Comparison of ENCODE assay signal across 9 cellular contexts in the genomic region with DNA sequence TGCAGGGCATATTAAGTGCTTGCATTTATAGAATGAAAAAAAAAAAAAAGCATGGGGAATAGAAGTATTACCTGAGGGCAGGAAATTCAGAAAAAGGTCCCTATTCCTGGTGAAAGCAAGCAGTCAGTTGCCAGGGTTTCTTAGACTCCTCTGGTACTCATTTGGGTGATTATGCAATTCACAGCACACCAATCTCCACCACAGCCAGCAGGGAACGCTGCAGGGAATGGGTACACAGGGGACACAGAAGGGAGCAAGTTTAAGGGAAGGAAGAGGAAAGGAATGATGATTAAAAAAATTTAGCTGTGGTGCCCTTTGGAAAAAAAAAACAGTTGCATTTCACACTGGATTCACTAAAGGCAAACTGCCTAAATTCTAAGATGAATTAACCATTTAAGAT. TPM values are rescaled to one million over a fixed set of nuclear protein-coding genes. Genes with fewer than 3 reads are reported as not detected.
DNase-seq lines count a peak whose midpoint lies in the region; ATAC-seq and TF ChIP-seq lines count a peak whose summit lies in the region.
"Had no signal": no experiment of that assay in that cellular context is flagged by ENCODE, and none has a peak within 500 bp of the region (broad histone marks: within the 10 kb centered on the region; RNA-seq: fewer than 3 reads in every experiment).

No MANE protein-coding gene starts in this region.

- intact Hi-C loops in head of caudate nucleus (cut with DNase I) = no loop called here
- intact Hi-C loops in spleen (cut with DNase I; ENCODE audit: low total_unique reads) = no loop called here

- 13 to 28% (median 20%) methylated on average over 1 of the region's 1 CpG for WGBS in spleen, 5 donors

- H3K4me1 ChIP-seq in spleen = peaks cover 14 to 63% (median 29%) of the 10 kb centered on the region in 6 donors

- TF ChIP-seq POLR2A in spleen (IDR thresholded peaks at IDR 0.05) = no peak

- DNase-seq in AG09319 (ENCODE audit: extremely low read depth, low read depth) (no peak), HCEC 1CT (peak; percentile 80), SW480 (ENCODE audit: low spot score) (peak; percentile 20), head of caudate nucleus (peak in 33 of 42 donors; percentile 17 to 72 (median 44)), spleen (no peak), NCI-H2107 (lab: John Stamatoyannopoulos, UW) (no peak)

- H3K9me3 ChIP-seq in spleen = peaks cover 0 to 8% (median 0%) of the 10 kb centered on the region in 8 donors
- H3K9me3 ChIP-seq: HAP-1 had no signal

- H3K36me3 ChIP-seq in spleen = no peaks in the 10 kb centered on the region
- H3K36me3 ChIP-seq: HAP-1 had no signal

- H3K27me3 ChIP-seq in spleen (replicated peaks in 1 of 7) = no peaks in the 10 kb centered on the region

- peak; percentile 53 for TF ChIP-seq CTCF in AG09319 (IDR thresholded peaks at IDR 0.05; ENCODE audit: low read depth, low read length)
- peak in 1 of 11 experiments; percentile 7 for TF ChIP-seq CTCF in spleen (IDR thresholded peaks at IDR 0.05 in 8 of 11, conservative IDR thresholded peaks at IDR 0.05 in 3 of 11)

- no peak for ATAC-seq in GM19035 (IDR thresholded peaks at IDR 0.05; ENCODE audit: unreplicated experiment)
- no peak for ATAC-seq in HG02571 (IDR thresholded peaks at IDR 0.05; ENCODE audit: unreplicated experiment)

- H3K4me3 ChIP-seq in spleen = peak overlapping the region in 2 of 8 donors; percentile 5 to 7
- H3K4me3 ChIP-seq: HAP-1 had no signal

- peak overlapping the region in 7 of 8 donors; percentile 31 to 82 (median 64) for H3K27ac ChIP-seq in spleen

RNA-seq across cellular contexts. Expression of gene BLTP3B, which starts 14.2 kb away (rescaled TPM):
- 10 to 100 TPM; 29.5 to 42.5 (median 36.3) TPM for total RNA-seq in spleen
- 1 to 10 TPM; 3.8 to 6.3 (median 5.1) TPM for polyA plus RNA-seq in spleen

Comparison
In these comparisons a context has a peak if more than half of its experiments do, and no peak if none do; other contexts are left out.
1. DNase-seq: peak in HCEC 1CT (single experiment), SW480 (single experiment) and head of caudate nucleus (33 of 42); none in AG09319 (single experiment), spleen (single experiment) and NCI-H2107 (single experiment).